10 cellular contexts compared by ENCODE assay signal in genomic region chr6:44059359-44060342, GRCh38.
A peak's percentile ranks its signal among the peaks of the same experiment; 100 is the strongest.
DNase-seq lines count a peak whose midpoint lies in the region; ATAC-seq and TF ChIP-seq lines count a peak whose summit lies in the region.
"Had no signal": no experiment of that assay in that cellular context is flagged by ENCODE, and none has a peak within 500 bp of the region (broad histone marks: within the 10 kb centered on the region; RNA-seq: fewer than 3 reads in every experiment).

No MANE protein-coding gene starts in this region.

- peak; percentile 76 for DNase-seq in Right ventricle myocardium inferior (ENCODE audit: missing footprints)
- no peak for DNase-seq in cardiac septum (ENCODE audit: low spot score)
- peak; percentile 80 for DNase-seq in fibroblast of gingiva (ENCODE audit: low read depth)
- no peak for DNase-seq in vagina (ENCODE audit: extremely low spot score in 2 of 2)
- no peak for DNase-seq in omental fat pad (ENCODE audit: low spot score)
- DNase-seq in islet precursor cell: no peak
- DNase-seq: stimulated activated naive CD8-positive, alpha-beta T cell treated with anti-CD3 and anti-CD28 coated beads, Interleukin-15, Interleukin-2, amounts not matched to agents 100 U/mL and 50 U/mL, for 24 hours; T-helper 9 cell had no signal

- H3K9me3 ChIP-seq in muscle layer of colon (ENCODE audit: low read length) (no peaks in the 10 kb centered on the region), vagina (no peaks in the 10 kb centered on the region)

- intact Hi-C loops in Right ventricle myocardium inferior (cut with DNase I): no loop called here
- intact Hi-C loops in cardiac septum (cut with DNase I): loop anchor here (5.0 kb wide), 3 partner anchors 52 to 107 kb away; no protein-coding TSS in a partner anchor
- intact Hi-C loops in vagina (cut with DNase I): loop anchor here (5.0 kb wide), 1 partner anchor 282 kb away; no protein-coding TSS in a partner anchor

- H3K4me1 ChIP-seq in muscle layer of colon (ENCODE audit: insufficient read depth, low read length) (peaks cover 52% of the 10 kb centered on the region), vagina (peaks cover 70% of the 10 kb centered on the region)

- no peak overlapping the region for H3K9ac ChIP-seq in muscle layer of colon (ENCODE audit: low read length)

- TF ChIP-seq POLR2A in vagina (IDR thresholded peaks at IDR 0.05): no peak

- H3K27me3 ChIP-seq in muscle layer of colon (ENCODE audit: control insufficient read depth in 1 of 2, insufficient read depth in 2 of 2, low read length in 2 of 2) (no peaks in the 10 kb centered on the region), vagina (no peaks in the 10 kb centered on the region)

- H3K36me3 ChIP-seq in muscle layer of colon (ENCODE audit: insufficient read depth, low read length) (no peaks in the 10 kb centered on the region), vagina (no peaks in the 10 kb centered on the region)

- TF ChIP-seq CTCF in vagina (IDR thresholded peaks at IDR 0.05) (no peak), omental fat pad (IDR thresholded peaks at IDR 0.05) (no peak)

- H3K27ac ChIP-seq in muscle layer of colon (ENCODE audit: low read depth, low read length): peak overlapping the region; percentile 12
- H3K27ac ChIP-seq in vagina: peak overlapping the region; percentile 85

- H3K4me3 ChIP-seq in muscle layer of colon (ENCODE audit: low read depth in 1 of 2, low read length in 2 of 2) (no peak overlapping the region), vagina (no peak overlapping the region)

- peak; percentile 35 for ATAC-seq in Right ventricle myocardium inferior
- no peak for ATAC-seq in omental fat pad (ENCODE audit: low FRiP score)
- ATAC-seq in GM21529 (IDR thresholded peaks at IDR 0.05; ENCODE audit: unreplicated experiment): no peak

Comparison
In these comparisons a context has a peak if more than half of its experiments do, and no peak if none do; other contexts are left out.
1. DNase-seq: peak in Right ventricle myocardium inferior (single experiment) and fibroblast of gingiva (single experiment); none in cardiac septum (single experiment), vagina (0 of 2), omental fat pad (single experiment) and islet precursor cell (single experiment).